13 cellular contexts compared by ENCODE assay signal in genomic region chr15:90813796-90814192, GRCh38. TPM values are rescaled to one million over a fixed set of nuclear protein-coding genes. Genes with fewer than 3 reads are reported as not detected.
A peak's percentile ranks its signal among the peaks of the same experiment; 100 is the strongest.
DNase-seq lines count a peak whose midpoint lies in the region; ATAC-seq, FAIRE-seq and TF ChIP-seq lines count a peak whose summit lies in the region.
"Had no signal": no experiment of that assay in that cellular context is flagged by ENCODE, and none has a peak within 500 bp of the region (broad histone marks: within the 10 kb centered on the region; RNA-seq: fewer than 3 reads in every experiment).

No MANE protein-coding gene starts in this region.

- H3K9ac ChIP-seq in K562 (ENCODE audit: insufficient read depth in 1 of 2, low read depth in 2 of 2, low read length in 2 of 2) (no peak overlapping the region), kidney (ENCODE audit: low read length in 2 of 2) (no peak overlapping the region), mesendoderm (ENCODE audit: low read length) (no peak overlapping the region)

- CTCF ChIA-PET in K562 (lab: Yijun Ruan, JAX; ENCODE audit: low intra/inter-chr PET ratio), result no interaction called here

- no peaks in the 10 kb centered on the region for H3K9me1 ChIP-seq in K562 (ENCODE audit: control insufficient read depth, insufficient read depth, low read length)

- no peak for TF ChIP-seq RAD21 in K562 (CRISPR knock-in tag; conservative IDR thresholded peaks at IDR 0.05 in 1 of 2, IDR thresholded peaks at IDR 0.05 in 1 of 2)

- no peak overlapping the region for H2BK5ac ChIP-seq in mesendoderm (ENCODE audit: low read length)

- H3K27ac ChIP-seq in K562 (ENCODE audit: extremely low read depth, low read depth, low read length) (no peak overlapping the region), kidney (ENCODE audit: low read depth in 2 of 2, low read length in 2 of 2) (no peak overlapping the region), mesendoderm (ENCODE audit: low read depth, low read length) (no peak overlapping the region)
- H3K27ac ChIP-seq: WERI-Rb-1 had no signal

- no peak for ATAC-seq in K562

- no peak overlapping the region for H3K4ac ChIP-seq in mesendoderm (ENCODE audit: low read depth, low read length)

- 85% methylated on average over 2 of the region's 2 CpGs for WGBS in K562 (ENCODE audit: insufficient coverage, low coverage, missing lambda C conversion rate)
- WGBS in mesendoderm (ENCODE audit: extremely low coverage, insufficient coverage, low lambda C conversion rate), result no CpG with 5 or more reads among the region's 2 CpGs

- intact Hi-C loops in K562 (cut with micrococcal nuclease), result loop anchor here (5.0 kb wide), 1 partner anchor 119 kb away; the partner anchor contains the start of gene HDDC3
- intact Hi-C loops in kidney (cut with DNase I), result no loop called here

- H3K79me2 ChIP-seq in K562 (ENCODE audit: control insufficient read depth, insufficient read depth, low read length) (no peaks in the 10 kb centered on the region), mesendoderm (ENCODE audit: control insufficient read depth, insufficient read depth, low read length) (no peaks in the 10 kb centered on the region)

- H3K4me1 Mint-ChIP-seq in nephron progenitor cell, result peaks cover 33% of the 10 kb centered on the region

- no peak for TF ChIP-seq EP300 in K562 (IDR thresholded peaks at IDR 0.05; ENCODE audit: low read length)

- H3K27me3 ChIP-seq in K562 (ENCODE audit: control insufficient read depth in 2 of 2, insufficient read depth in 2 of 2, low read length in 2 of 2) (no peaks in the 10 kb centered on the region), mesendoderm (ENCODE audit: insufficient read depth, low read length, poor library complexity) (no peaks in the 10 kb centered on the region)
- H3K27me3 ChIP-seq: transverse colon had no signal

- no peak overlapping the region for H3K4me2 ChIP-seq in K562 (ENCODE audit: insufficient read depth, low read length)
- no peak overlapping the region for H3K4me2 ChIP-seq in mesendoderm (ENCODE audit: low read length)

- H3K9me3 ChIP-seq in K562 (replicated peaks; ENCODE audit: control insufficient read depth, insufficient read depth, low read depth, low read length), result no peaks in the 10 kb centered on the region
- H3K9me3 ChIP-seq in kidney (ENCODE audit: control insufficient read depth in 1 of 2, low read length in 2 of 2), result no peaks in the 10 kb centered on the region
- H3K9me3 ChIP-seq: transverse colon had no signal

- H3K9me3 Mint-ChIP-seq in nephron progenitor cell, result no peaks in the 10 kb centered on the region

- H3K4me3 ChIP-seq in K562, result no peak overlapping the region
- no peak overlapping the region for H3K4me3 ChIP-seq in kidney (ENCODE audit: low read length in 2 of 2)
- no peak overlapping the region for H3K4me3 ChIP-seq in mesendoderm (ENCODE audit: low read length)
- H3K4me3 ChIP-seq: transverse colon had no signal

- H2BK120ac ChIP-seq in mesendoderm (ENCODE audit: low read depth, low read length), result no peak overlapping the region

- no peak for TF ChIP-seq POLR2A in K562 (conservative IDR thresholded peaks at IDR 0.05)

- H2AK5ac ChIP-seq in mesendoderm (ENCODE audit: low read length), result no peak overlapping the region

- H3K36me3 ChIP-seq in K562 (ENCODE audit: control insufficient read depth, insufficient read depth, low read length) (peaks cover 57% of the 10 kb centered on the region), kidney (ENCODE audit: control insufficient read depth in 1 of 2, insufficient read depth in 2 of 2, low read length in 2 of 2) (no peaks in the 10 kb centered on the region), mesendoderm (ENCODE audit: control insufficient read depth, insufficient read depth, low read length) (peaks cover 1% of the 10 kb centered on the region)
- H3K36me3 ChIP-seq: transverse colon had no signal

- no peak overlapping the region for H3K56ac ChIP-seq in mesendoderm (ENCODE audit: low read length)

- H3K79me1 ChIP-seq in mesendoderm (ENCODE audit: low read length), result no peaks in the 10 kb centered on the region

- H4K8ac ChIP-seq in mesendoderm (ENCODE audit: low read depth, low read length), result no peak overlapping the region

- DNase-seq in NCI-H2107 treated with DMSO at 0.1 percent for 48 hours (lab: John Stamatoyannopoulos, UW; ENCODE audit: unreplicated experiment), result peak; percentile 52
- no peak for DNase-seq in NCI-H2107 (lab: John Stamatoyannopoulos, UW)
- DNase-seq in NCI-H526 (lab: John Stamatoyannopoulos, UW), result peak; percentile 80 to 87
- no peak for DNase-seq in K562 (ENCODE audit: extremely low read depth in 1 of 4, low spot score in 3 of 4)
- DNase-seq in nephron progenitor cell, result no peak
- DNase-seq in kidney, result no peak
- DNase-seq in mesendoderm, result no peak
- no peak for DNase-seq in stimulated activated naive CD4-positive, alpha-beta T cell (lab: John Stamatoyannopoulos, UW)
- DNase-seq: hippocampal formation, NCI-H510A treated with DMSO at 0.1 percent for 48 hours, Right ventricle myocardium superior, transverse colon, WERI-Rb-1 had no signal

- no TSS peak for BruUV-seq in K562 (replicated peaks; lab: Mats Ljungman, UMichigan)

- no peak overlapping the region for H2AFZ ChIP-seq in K562 (ENCODE audit: low read depth, low read length)

- peak overlapping the region; percentile 93 for H3K27ac Mint-ChIP-seq in nephron progenitor cell

- H3K18ac ChIP-seq in mesendoderm (ENCODE audit: low read length), result no peak overlapping the region

- POLR2A ChIA-PET in K562 (lab: Yijun Ruan, JAX), result interaction anchor here (0.6 to 1.0 kb wide), 2 partner anchors 12 to 13 kb away, joined by 3 read pairs; no protein-coding TSS in a partner anchor

- no peak overlapping the region for H3K4me3 Mint-ChIP-seq in nephron progenitor cell

- no peak overlapping the region for H2BK15ac ChIP-seq in mesendoderm (replicated peaks; ENCODE audit: low read depth)

- H3K36me3 Mint-ChIP-seq in nephron progenitor cell (ENCODE audit: low read depth), result peaks cover 36% of the 10 kb centered on the region

- in situ Hi-C loops in K562 (cut with MboI), result no loop called here

- no peak overlapping the region for H3K23ac ChIP-seq in mesendoderm (ENCODE audit: low read length)

- no peaks in the 10 kb centered on the region for H3K27me3 Mint-ChIP-seq in nephron progenitor cell (ENCODE audit: low read depth, poor library complexity)

- FAIRE-seq in K562 (lab: Jason Lieb, UNC), result no peak
- FAIRE-seq in kidney (lab: Jason Lieb, UNC), result no peak

- H3K4me1 ChIP-seq in K562 (replicated peaks in 1 of 2; ENCODE audit: control insufficient read depth in 2 of 2, insufficient read depth in 2 of 2, low read length in 2 of 2), result peaks cover 8 to 15% of the 10 kb centered on the region in 2 experiments; a peak in 3 of 5 replicates
- H3K4me1 ChIP-seq in kidney (ENCODE audit: control insufficient read depth in 1 of 2, insufficient read depth in 1 of 2, low read depth in 1 of 2, low read length in 2 of 2), result no peaks in the 10 kb centered on the region
- H3K4me1 ChIP-seq in mesendoderm (ENCODE audit: control insufficient read depth, low read depth, low read length), result peaks cover 2% of the 10 kb centered on the region

- H4K20me1 ChIP-seq in K562 (replicated peaks; ENCODE audit: control insufficient read depth, insufficient read depth, low read length), result no peaks in the 10 kb centered on the region

- H4K5ac ChIP-seq in mesendoderm (ENCODE audit: low read length), result no peak overlapping the region

- no peak for TF ChIP-seq CTCF in K562 (IDR thresholded peaks at IDR 0.05 in 2 of 3, conservative IDR thresholded peaks at IDR 0.05 in 1 of 3; ENCODE audit: insufficient read depth in 2 of 3, low read depth in 1 of 3, low read length in 3 of 3)
- TF ChIP-seq CTCF in nephron progenitor cell (IDR thresholded peaks at IDR 0.05), result no peak
- no peak for TF ChIP-seq CTCF in kidney (IDR thresholded peaks at IDR 0.05; ENCODE audit: borderline replicate concordance, extremely low read depth, insufficient read depth)

TF ChIP-seq in K562, 482 proteins besides CTCF, POLR2A, EP300 and RAD21:
- TF ChIP-seq NFIC (IDR thresholded peaks at IDR 0.05) (peak; percentile 27; the same call in 1 of the 2 replicates), ZNF507 (tag; conservative IDR thresholded peaks at IDR 0.05) (no peak)

RNA-seq across cellular contexts. Expression of gene FURIN, which starts 54.6 kb away (rescaled TPM):
- total RNA-seq in K562 (2011; cell fraction: chromatin; rRNA removed; ENCODE audit: low replicate concordance), result 29.3 and 88.9 TPM in 2 replicates
- total RNA-seq in K562 (2011; cell fraction: nucleolus; rRNA removed), result 101 and 110 TPM in 2 replicates
- 63.1 TPM in 2 replicates for total RNA-seq in K562 (2011; cell fraction: nucleoplasm; rRNA removed)
- total RNA-seq in K562 (2014; rRNA removed), result 49.9 and 69.9 TPM in 2 replicates
- total RNA-seq in K562 (2014; rRNA removed; fragmentation: Illumina TruSeq; extraction: Trizol), result 10.0 and 11.7 TPM in 2 replicates
- 34.8 and 36.0 TPM in 2 replicates for total RNA-seq in K562 (2015; rRNA removed; fragmentation: Illumina TruSeq; extraction: Trizol)
- total RNA-seq in K562 (2021), result 93.5 and 99.9 TPM in 2 replicates
- 22.4 and 30.8 TPM in 2 replicates for polyA plus RNA-seq in K562 (2011; rRNA removed)
- 31.2 and 60.1 TPM in 2 replicates for polyA plus RNA-seq in K562 (2011; cell fraction: cytosol; rRNA removed)
- polyA plus RNA-seq in K562 (2011; cell fraction: nucleus; rRNA removed), result 42.7 and 71.3 TPM in 2 replicates
- polyA plus RNA-seq in K562 (2012), result 74.8 and 95.4 TPM in 2 replicates
- polyA plus RNA-seq in K562 (2014; fragmentation: Illumina TruSeq; extraction: Trizol), result 36.4 and 61.7 TPM in 2 replicates
- 1 to 10 TPM in 1 of 2 experiments, under 1 TPM in 1; 0.92 to 1.1 TPM for polyA plus RNA-seq in K562 (2014; fragmentation: Nextera tagmentation; extraction: Ambion mirVana)
- 49.1 and 50.3 TPM in 2 replicates for polyA plus RNA-seq in K562 (2014; rRNA removed)
- 12.3 and 17.9 TPM in 2 replicates for polyA minus RNA-seq in K562 (2011; rRNA and poly(A)+ RNA removed)
- polyA minus RNA-seq in K562 (2011; cell fraction: cytosol; rRNA and poly(A)+ RNA removed), result 47.5 and 65.9 TPM in 2 replicates
- 24.6 and 32.0 TPM in 2 replicates for polyA minus RNA-seq in K562 (2011; cell fraction: nucleus; rRNA and poly(A)+ RNA removed)
- total RNA-seq in kidney, result 75.9 TPM
- polyA plus RNA-seq in kidney (ENCODE audit: insufficient read depth, low read depth, low replicate concordance), result 36.4 TPM
- 23.0 TPM for polyA plus RNA-seq in mesendoderm (2013, experiment 1 of 2)
- polyA plus RNA-seq in mesendoderm (2013, experiment 2 of 2), result 22.8 TPM

Comparison
In these comparisons a context has a peak if more than half of its experiments do, and no peak if none do; other contexts are left out.
1. DNase-seq: peak in NCI-H2107 treated with DMSO at 0.1 percent for 48 hours (single experiment) and NCI-H526 (2 of 2); none in NCI-H2107 (single experiment), K562 (0 of 4), nephron progenitor cell (single experiment), kidney (single experiment), mesendoderm (single experiment) and stimulated activated naive CD4-positive, alpha-beta T cell (0 of 6).